Comparison of ENCODE assay signal across 16 cellular contexts in the genomic region with DNA sequence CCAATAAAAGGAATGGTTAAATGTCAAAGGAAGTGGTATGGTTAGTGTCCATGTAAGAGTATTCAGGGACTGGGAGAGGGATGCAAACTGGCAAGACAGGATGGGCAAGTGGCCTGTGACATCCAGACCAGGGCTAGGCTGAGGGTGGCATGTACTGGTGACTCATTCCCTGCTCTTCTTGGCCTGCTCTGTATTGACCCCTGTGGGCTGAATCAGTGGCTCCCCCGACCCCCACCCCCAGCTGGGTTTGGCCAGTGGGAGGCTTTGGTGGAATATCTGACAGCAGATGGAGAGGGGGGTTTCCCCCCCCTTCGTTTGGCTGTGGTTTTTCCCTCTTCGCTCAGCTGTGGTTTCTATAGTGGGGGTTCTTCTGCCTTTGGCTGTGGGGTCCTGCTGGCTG.
A peak's percentile ranks its signal among the peaks of the same experiment; 100 is the strongest.
DNase-seq lines count a peak whose midpoint lies in the region; TF ChIP-seq lines count a peak whose summit lies in the region.
"Had no signal": no experiment of that assay in that cellular context is flagged by ENCODE, and none has a peak within 500 bp of the region (broad histone marks: within the 10 kb centered on the region; RNA-seq: fewer than 3 reads in every experiment).

No MANE protein-coding gene starts in this region.

- no peak overlapping the region for H3K23ac ChIP-seq in trophoblast cell (ENCODE audit: low read length)

- no peak overlapping the region for H2AK5ac ChIP-seq in trophoblast cell (ENCODE audit: low read length)

- H3K79me1 ChIP-seq in trophoblast cell (ENCODE audit: low read length): no peaks in the 10 kb centered on the region

- no peak overlapping the region for H3K18ac ChIP-seq in trophoblast cell (ENCODE audit: low read length)

- H2BK120ac ChIP-seq in trophoblast cell (ENCODE audit: insufficient read depth, low read length, poor library complexity): no peak overlapping the region

- no peak overlapping the region for H2AFZ ChIP-seq in trophoblast cell (ENCODE audit: insufficient read depth, low read length, poor library complexity)

- H3K4me2 ChIP-seq in trophoblast cell (ENCODE audit: low read length): no peak overlapping the region

- DNase-seq in DMS53 treated with DMSO at 0.1 percent for 48 hours (lab: John Stamatoyannopoulos, UW; ENCODE audit: unreplicated experiment) (peak; percentile 39), LNCaP clone FGC (ENCODE audit: low read depth) (peak; percentile 22), endodermal cell (peak; percentile 40), trophoblast cell (peak; percentile 72 to 86), middle frontal gyrus (ENCODE audit: extremely low spot score, low spot score) (no peak), HCEC 1CT (no peak), kidney glomerular epithelial cell (lab: John Stamatoyannopoulos, UW) (no peak)
- DNase-seq: GF-D8, GOT3, HFFc6, NCI-H1092, NCI-H2081 treated with DMSO at 0.1 percent for 48 hours, SHP77 had no signal

- no peak overlapping the region for H4K8ac ChIP-seq in trophoblast cell (ENCODE audit: low read depth, low read length)

- H3K9me3 ChIP-seq in endodermal cell (ENCODE audit: control insufficient read depth, low read length) (no peaks in the 10 kb centered on the region), trophoblast cell (ENCODE audit: insufficient read depth, low read depth, low read length) (no peaks in the 10 kb centered on the region)
- H3K9me3 ChIP-seq: BE2C, Peyer's patch had no signal

- H3K4me1 ChIP-seq in endodermal cell (ENCODE audit: control insufficient read depth, insufficient read depth, low read length): no peaks in the 10 kb centered on the region
- peaks cover 6 to 9% of the 10 kb centered on the region in 2 experiments for H3K4me1 ChIP-seq in trophoblast cell (ENCODE audit: control insufficient read depth in 1 of 2, insufficient read depth in 2 of 2, low read length in 2 of 2)
- H3K4me1 ChIP-seq: BE2C, Peyer's patch had no signal

- no peak overlapping the region for H3K27ac Mint-ChIP-seq in endodermal cell
- H3K27ac Mint-ChIP-seq: CD8-positive, alpha-beta T cell; HFFc6 had no signal

- H3K36me3 ChIP-seq in endodermal cell (ENCODE audit: control insufficient read depth, insufficient read depth, low read length): no peaks in the 10 kb centered on the region
- no peaks in the 10 kb centered on the region for H3K36me3 ChIP-seq in trophoblast cell (ENCODE audit: control insufficient read depth in 1 of 2, insufficient read depth in 2 of 2, low read length in 2 of 2)
- H3K36me3 ChIP-seq: BE2C, Peyer's patch had no signal

- no peak overlapping the region for H3K9ac ChIP-seq in endodermal cell (ENCODE audit: extremely low read depth, low read length, poor library complexity, severe bottlenecking)
- no peak overlapping the region for H3K9ac ChIP-seq in trophoblast cell (ENCODE audit: low read length)

- no peak overlapping the region for H2BK12ac ChIP-seq in trophoblast cell (ENCODE audit: low read length)

- no peak overlapping the region for H4K91ac ChIP-seq in trophoblast cell (ENCODE audit: low read depth, low read length)

- H3K27me3 ChIP-seq in endodermal cell (ENCODE audit: control insufficient read depth, insufficient read depth, low read length, poor library complexity, severe bottlenecking) (no peaks in the 10 kb centered on the region), trophoblast cell (ENCODE audit: insufficient read depth, low read length) (no peaks in the 10 kb centered on the region)
- H3K27me3 ChIP-seq: BE2C, Peyer's patch had no signal

- no peak overlapping the region for H3K27ac ChIP-seq in endodermal cell (ENCODE audit: low read depth, low read length)
- no peak overlapping the region for H3K27ac ChIP-seq in trophoblast cell (ENCODE audit: low read depth, low read length)
- H3K27ac ChIP-seq: Peyer's patch had no signal

- no peak overlapping the region for H4K12ac ChIP-seq in trophoblast cell (ENCODE audit: low read depth, low read length)

- H3K4me1 Mint-ChIP-seq in endodermal cell: peaks cover 9% of the 10 kb centered on the region

- H3K4me3 Mint-ChIP-seq in endodermal cell: no peak overlapping the region
- H3K4me3 Mint-ChIP-seq: CD8-positive, alpha-beta T cell; HFFc6 had no signal

- H3K79me2 ChIP-seq in trophoblast cell (ENCODE audit: control insufficient read depth, insufficient read depth, low read length, poor library complexity): no peaks in the 10 kb centered on the region

- 90% methylated on average over 3 of the region's 3 CpGs; no CpG with 5 or more reads in 1 of the 2 experiments for WGBS in endodermal cell (ENCODE audit: insufficient coverage in 1 of 2, insufficient read length in 1 of 2), 2 experiments
- WGBS in trophoblast cell (ENCODE audit: extremely low coverage, insufficient coverage, insufficient read length): no CpG with 5 or more reads among the region's 3 CpGs

- no peak overlapping the region for H3K14ac ChIP-seq in trophoblast cell (ENCODE audit: low read length)

- no peaks in the 10 kb centered on the region for H3K27me3 Mint-ChIP-seq in endodermal cell (ENCODE audit: insufficient read depth)

- H3K9me3 Mint-ChIP-seq in endodermal cell: no peaks in the 10 kb centered on the region
- H3K9me3 Mint-ChIP-seq: CD8-positive, alpha-beta T cell; HFFc6 had no signal

- H3K36me3 Mint-ChIP-seq in endodermal cell (ENCODE audit: low read depth): no peaks in the 10 kb centered on the region
- H3K36me3 Mint-ChIP-seq: CD8-positive, alpha-beta T cell had no signal

- no peak overlapping the region for H2BK5ac ChIP-seq in trophoblast cell (ENCODE audit: low read depth, low read length, poor library complexity)

- TF ChIP-seq CTCF in LNCaP clone FGC (IDR thresholded peaks at IDR 0.05; ENCODE audit: control insufficient read depth, extremely low read depth, insufficient read depth): no peak
- no peak for TF ChIP-seq CTCF in endodermal cell (conservative IDR thresholded peaks at IDR 0.05)

- no peak overlapping the region for H3K4me3 ChIP-seq in LNCaP clone FGC (ENCODE audit: low read depth, low read length)
- H3K4me3 ChIP-seq in endodermal cell (ENCODE audit: low read length): no peak overlapping the region
- no peak overlapping the region for H3K4me3 ChIP-seq in trophoblast cell (ENCODE audit: low read depth, low read length)
- H3K4me3 ChIP-seq: Peyer's patch had no signal

- H3K4ac ChIP-seq in trophoblast cell (ENCODE audit: low read depth, low read length): no peak overlapping the region

Comparison
In these comparisons a context has a peak if more than half of its experiments do, and no peak if none do; other contexts are left out.
1. DNase-seq: peak in DMS53 treated with DMSO at 0.1 percent for 48 hours (single experiment), LNCaP clone FGC (single experiment), endodermal cell (single experiment) and trophoblast cell (2 of 2); none in middle frontal gyrus (single experiment), HCEC 1CT (single experiment) and kidney glomerular epithelial cell (single experiment).